ENCODE assay signal across 1 cellular context in genomic region chr16:30488764-30489595, GRCh38.
TF ChIP-seq lines count a peak whose summit lies in the region.

No MANE protein-coding gene starts in this region.

TF ChIP-seq in HepG2, 621 proteins besides CTCF, POLR2A, EP300 and RAD21 (continued from another document and continues in another):
- TF ChIP-seq HNF1A (IDR thresholded peaks at IDR 0.05; ENCODE audit: low read depth) (no peak), HNF1A (CRISPR knock-in tag; IDR thresholded peaks at IDR 0.05; ENCODE audit: borderline replicate concordance) (no peak), GATAD1 (CRISPR knock-in tag; IDR thresholded peaks at IDR 0.05) (peak; percentile 67), HINFP (CRISPR knock-in tag; IDR thresholded peaks at IDR 0.05; ENCODE audit: low read depth) (no peak), MATR3 (CRISPR knock-in tag; IDR thresholded peaks at IDR 0.05) (no peak), ZNF207 (IDR thresholded peaks at IDR 0.05; ENCODE audit: borderline replicate concordance) (no peak), MAFF (IDR thresholded peaks at IDR 0.05; ENCODE audit: low read depth, low read length) (peak; percentile 69; the same call in 1 of the 2 replicates), KDM5B (CRISPR knock-in tag; IDR thresholded peaks at IDR 0.05; ENCODE audit: borderline replicate concordance) (no peak), TFAP4 (IDR thresholded peaks at IDR 0.05; ENCODE audit: borderline replicate concordance, low read depth) (no peak), ZSCAN22 (CRISPR knock-in tag; IDR thresholded peaks at IDR 0.05) (no peak), SNAPC4 (CRISPR knock-in tag; IDR thresholded peaks at IDR 0.05) (no peak), E2F2 (CRISPR knock-in tag; IDR thresholded peaks at IDR 0.05; ENCODE audit: borderline replicate concordance) (no peak), ARID4A (CRISPR knock-in tag; IDR thresholded peaks at IDR 0.05; ENCODE audit: borderline replicate concordance) (peak; percentile 66; the same call in 1 of the 2 replicates), ZNF605 (CRISPR knock-in tag; IDR thresholded peaks at IDR 0.05) (peak; percentile 90), ZNF775 (CRISPR knock-in tag; IDR thresholded peaks at IDR 0.05; ENCODE audit: borderline replicate concordance) (no peak), ZNF850 (CRISPR knock-in tag; conservative IDR thresholded peaks at IDR 0.05) (no peak), ZC3H13 (CRISPR knock-in tag; IDR thresholded peaks at IDR 0.05) (no peak), ZNF264 (CRISPR knock-in tag; IDR thresholded peaks at IDR 0.05) (peak; percentile 86), TFDP2 (CRISPR knock-in tag; IDR thresholded peaks at IDR 0.05) (no peak), ZFP36L2 (CRISPR knock-in tag; IDR thresholded peaks at IDR 0.05) (no peak), SSRP1 (CRISPR knock-in tag; IDR thresholded peaks at IDR 0.05) (no peak), ZNF816 (CRISPR knock-in tag; IDR thresholded peaks at IDR 0.05; ENCODE audit: borderline replicate concordance) (peak; percentile 39; the same call in 1 of the 2 replicates), ERF (CRISPR knock-in tag; IDR thresholded peaks at IDR 0.05) (0 out of 2 replicates have a peak, but pooled peaks have one; percentile 28), ZNF691 (CRISPR knock-in tag; IDR thresholded peaks at IDR 0.05; ENCODE audit: borderline replicate concordance, low read depth) (no peak), ETV5 (CRISPR knock-in tag; IDR thresholded peaks at IDR 0.05; ENCODE audit: borderline replicate concordance) (peak; percentile 82), ZFP36 (IDR thresholded peaks at IDR 0.05; ENCODE audit: borderline replicate concordance, low read depth, low read length, partially characterized antibody) (no peak), ZNF563 (CRISPR knock-in tag; IDR thresholded peaks at IDR 0.05) (peak; percentile 70; the same call in 1 of the 2 replicates), CBX2 (IDR thresholded peaks at IDR 0.05; ENCODE audit: low read depth, low read length) (no peak), CBX2 (CRISPR knock-in tag; IDR thresholded peaks at IDR 0.05; ENCODE audit: low read depth) (no peak), ZNF232 (CRISPR knock-in tag; IDR thresholded peaks at IDR 0.05; ENCODE audit: borderline replicate concordance) (peak; percentile 80; the same call in 1 of the 2 replicates), XRCC5 (optimal IDR thresholded peaks at IDR 0.05; ENCODE audit: low read length) (no peak), SIN3B (IDR thresholded peaks at IDR 0.05; ENCODE audit: low read length) (no peak), HOXA7 (CRISPR knock-in tag; IDR thresholded peaks at IDR 0.05) (no peak), MAFG (CRISPR knock-in tag; IDR thresholded peaks at IDR 0.05) (no peak), HNF4A (CRISPR knock-in tag; IDR thresholded peaks at IDR 0.05) (peak; percentile 59), LBX2 (CRISPR knock-in tag; IDR thresholded peaks at IDR 0.05; ENCODE audit: borderline replicate concordance) (no peak), ZNF589 (CRISPR knock-in tag; conservative IDR thresholded peaks at IDR 0.05) (no peak), BCL6 (CRISPR knock-in tag; IDR thresholded peaks at IDR 0.05) (0 out of 2 replicates have a peak, but pooled peaks have one; percentile 25), PBX3 (CRISPR knock-in tag; IDR thresholded peaks at IDR 0.05; ENCODE audit: borderline replicate concordance) (no peak), ZFY (CRISPR knock-in tag; IDR thresholded peaks at IDR 0.05) (0 out of 2 replicates have a peak, but pooled peaks have one; percentile 15), ZNF781 (CRISPR knock-in tag; IDR thresholded peaks at IDR 0.05; ENCODE audit: borderline replicate concordance, not compliant biosample characterization) (no peak)
